In the genomic region with DNA sequence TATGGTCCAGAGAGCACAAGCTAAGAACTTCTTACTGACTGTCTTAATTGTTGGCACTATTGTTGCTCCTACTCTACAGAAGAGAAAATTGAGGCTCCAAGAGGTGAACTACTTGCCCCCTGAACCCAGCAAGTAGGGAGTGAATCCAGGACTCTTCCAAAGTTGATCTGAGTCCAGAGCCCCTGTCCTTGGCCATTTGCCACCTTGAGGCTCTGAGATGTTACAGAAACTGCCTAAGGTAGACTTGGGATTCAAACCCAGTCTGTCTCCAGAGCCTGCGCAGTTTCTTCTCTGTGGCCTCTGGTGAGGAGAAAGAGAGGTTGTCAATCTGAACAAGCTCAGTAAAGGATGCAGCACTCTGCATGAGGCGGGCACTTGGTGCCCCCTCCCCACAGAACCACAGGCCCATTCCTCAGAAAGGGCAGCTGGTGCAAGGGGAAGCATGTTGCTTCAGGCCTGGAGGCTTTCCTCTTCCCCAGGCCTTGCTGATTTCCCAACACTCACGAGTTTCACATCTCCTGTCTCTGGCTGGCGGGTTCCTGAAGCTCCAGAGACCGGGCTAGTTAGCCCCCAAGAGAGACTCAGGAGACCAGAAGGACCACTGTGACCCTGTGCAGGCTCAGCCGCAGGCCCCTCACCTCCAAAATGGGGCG, we compare ENCODE assay signal across 17 cellular contexts. TPM values are rescaled to one million over a fixed set of nuclear protein-coding genes. Genes with fewer than 3 reads are reported as not detected.
A peak's percentile ranks its signal among the peaks of the same experiment; 100 is the strongest.
DNase-seq lines count a peak whose midpoint lies in the region; ATAC-seq, FAIRE-seq and TF ChIP-seq lines count a peak whose summit lies in the region.
"Had no signal": no experiment of that assay in that cellular context is flagged by ENCODE, and none has a peak within 500 bp of the region (broad histone marks: within the 10 kb centered on the region; RNA-seq: fewer than 3 reads in every experiment).

No MANE protein-coding gene starts in this region.

- no peak for FAIRE-seq in H54 (lab: Jason Lieb, UNC)

- no peaks in the 10 kb centered on the region for H3K9me3 Mint-ChIP-seq in activated naive CD8-positive, alpha-beta T cell treated with anti-CD3 and anti-CD28 coated beads, Interleukin-2, amount 10 ng/mL, durations not matched to agents 7 days and 5 days
- H3K9me3 Mint-ChIP-seq: stimulated activated naive CD8-positive, alpha-beta T cell treated with anti-CD3 and anti-CD28 coated beads, Interleukin-15, amount 100 ng/mL, for 72 hours had no signal

- H3K27me3 Mint-ChIP-seq in activated naive CD8-positive, alpha-beta T cell treated with anti-CD3 and anti-CD28 coated beads, Interleukin-2, amount 10 ng/mL, durations not matched to agents 7 days and 5 days, result no peaks in the 10 kb centered on the region
- H3K27me3 Mint-ChIP-seq: stimulated activated naive CD8-positive, alpha-beta T cell treated with anti-CD3 and anti-CD28 coated beads, Interleukin-15, amount 100 ng/mL, for 72 hours had no signal

- ATAC-seq in activated naive CD8-positive, alpha-beta T cell treated with anti-CD3 and anti-CD28 coated beads, Interleukin-2, amount 10 ng/mL, durations not matched to agents 7 days and 5 days (ENCODE audit: low read depth), result no peak
- ATAC-seq: PC-3; stimulated activated naive CD8-positive, alpha-beta T cell treated with anti-CD3 and anti-CD28 coated beads, Interleukin-15, amount 100 ng/mL, for 72 hours had no signal

- no peak for TF ChIP-seq POLR2A in H54 (IDR thresholded peaks at IDR 0.05; ENCODE audit: low read depth, low read length)

- peak; percentile 53 for DNase-seq in activated CD8-positive, alpha-beta memory T cell treated with anti-CD3 and anti-CD28 coated beads for 24 hours
- DNase-seq in activated CD8-positive, alpha-beta memory T cell treated with anti-CD3 and anti-CD28 coated beads, Interleukin-2, amount 50 U/mL, for 4 hours, result no peak
- DNase-seq in HL-60 (ENCODE audit: low read depth in 1 of 2, low spot score in 1 of 2) (peak; percentile 72 to 86), pons (ENCODE audit: low spot score) (peak; percentile 46), SW 1271 (lab: John Stamatoyannopoulos, UW) (no peak), H54 (ENCODE audit: insufficient read length, low spot score) (no peak), germinal center (ENCODE audit: low spot score) (no peak)
- no peak for DNase-seq in activated naive CD8-positive, alpha-beta T cell treated with anti-CD3 and anti-CD28 coated beads, Interleukin-2, amount 10 ng/mL, durations not matched to agents 7 days and 5 days
- DNase-seq: activated CD4-positive, CD25-positive, alpha-beta regulatory T cell treated with anti-CD3 and anti-CD28 coated beads, Interleukin-2, amount 50 U/mL, for 72 hours; activated gamma-delta T cell treated with Interleukin-2 at 50 U/mL for 16 hours; IMR-90; NCI-H1417 treated with DMSO at 0.1 percent for 48 hours; NCI-H2227 treated with DMSO at 0.1 percent for 48 hours; PC-3; stimulated activated naive CD8-positive, alpha-beta T cell treated with anti-CD3 and anti-CD28 coated beads, Interleukin-15, amount 100 ng/mL, for 72 hours had no signal

- H3K27me3 ChIP-seq in HL-60 (ENCODE audit: insufficient read depth, poor library complexity, severe bottlenecking), result no peaks in the 10 kb centered on the region
- H3K27me3 ChIP-seq: breast epithelium had no signal

- no peak overlapping the region for H3K4me3 ChIP-seq in HL-60 (replicated peaks; ENCODE audit: insufficient read depth, low read length)
- H3K4me3 ChIP-seq: breast epithelium had no signal

- peak overlapping the region; percentile 54 for H3K27ac Mint-ChIP-seq in activated naive CD8-positive, alpha-beta T cell treated with anti-CD3 and anti-CD28 coated beads, Interleukin-2, amount 10 ng/mL, durations not matched to agents 7 days and 5 days

- no peak for TF ChIP-seq CTCF in HL-60 (IDR thresholded peaks at IDR 0.05; ENCODE audit: insufficient read depth, low read length)

- peak overlapping the region; percentile 78 for H3K27ac ChIP-seq in HL-60 (replicated peaks)
- H3K27ac ChIP-seq: breast epithelium had no signal

- peaks cover 52% of the 10 kb centered on the region for H3K4me1 Mint-ChIP-seq in activated naive CD8-positive, alpha-beta T cell treated with anti-CD3 and anti-CD28 coated beads, Interleukin-2, amount 10 ng/mL, durations not matched to agents 7 days and 5 days

- POLR2A ChIA-PET in activated naive CD8-positive, alpha-beta T cell treated with anti-CD3 and anti-CD28 coated beads, Interleukin-2, amount 10 ng/mL, durations not matched to agents 7 days and 5 days (lab: Charles Lee), result interaction anchor here (1.2 to 30.6 kb wide), 6 partner anchors 7 to 39 kb away, joined by 3 to 1094 read pairs (median 33); no protein-coding TSS in a partner anchor

- no peak overlapping the region for H3K4me3 Mint-ChIP-seq in activated naive CD8-positive, alpha-beta T cell treated with anti-CD3 and anti-CD28 coated beads, Interleukin-2, amount 10 ng/mL, durations not matched to agents 7 days and 5 days

- H3K36me3 Mint-ChIP-seq in activated naive CD8-positive, alpha-beta T cell treated with anti-CD3 and anti-CD28 coated beads, Interleukin-2, amount 10 ng/mL, durations not matched to agents 7 days and 5 days, result peaks cover 21% of the 10 kb centered on the region

RNA-seq across cellular contexts. Expression of gene LCP2, which starts 2.9 kb away (rescaled TPM):
- total RNA-seq in activated naive CD8-positive, alpha-beta T cell treated with anti-CD3 and anti-CD28 coated beads, Interleukin-2, amount 10 ng/mL, durations not matched to agents 7 days and 5 days, result 100 to 1,000 TPM; 444 to 452 TPM
- total RNA-seq: fibroblast of villous mesenchyme, IMR-90, PC-3 had no signal

Comparison
In these comparisons a context has a peak if more than half of its experiments do, and no peak if none do; other contexts are left out.
1. DNase-seq: peak in activated CD8-positive, alpha-beta memory T cell treated with anti-CD3 and anti-CD28 coated beads for 24 hours (single experiment), HL-60 (2 of 2) and pons (single experiment); none in activated CD8-positive, alpha-beta memory T cell treated with anti-CD3 and anti-CD28 coated beads, Interleukin-2, amount 50 U/mL, for 4 hours (single experiment), activated naive CD8-positive, alpha-beta T cell treated with anti-CD3 and anti-CD28 coated beads, Interleukin-2, amount 10 ng/mL, durations not matched to agents 7 days and 5 days (single experiment), SW 1271 (0 of 2), H54 (single experiment) and germinal center (single experiment).